Comparison of ENCODE assay signal across 1 cellular context in the genomic region with DNA sequence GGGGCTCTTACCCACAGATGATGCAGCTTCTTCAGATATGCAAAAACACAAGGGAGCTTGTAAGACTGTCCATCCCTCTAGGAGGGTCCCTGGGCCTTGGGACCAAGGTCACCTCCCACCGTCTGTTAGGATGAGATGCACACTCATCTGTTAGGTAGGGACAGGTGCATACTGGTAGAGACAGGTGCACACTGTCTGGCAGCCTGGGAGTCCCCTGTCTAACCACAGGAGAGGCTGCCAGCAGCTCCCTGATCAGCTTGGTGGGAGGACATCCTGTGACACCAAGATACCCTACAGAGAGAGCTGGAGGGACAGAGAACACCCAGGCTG.
TF ChIP-seq lines count a peak whose summit lies in the region.

No MANE protein-coding gene starts in this region.

TF ChIP-seq in GM12878, 131 proteins besides CTCF, POLR2A, EP300 and RAD21:
- TF ChIP-seq TCF12 (IDR thresholded peaks at IDR 0.05; ENCODE audit: low read depth, low read length) = 0 out of 2 replicates have a peak, but pooled peaks have one; percentile 14
- TF ChIP-seq, protein P1, sequence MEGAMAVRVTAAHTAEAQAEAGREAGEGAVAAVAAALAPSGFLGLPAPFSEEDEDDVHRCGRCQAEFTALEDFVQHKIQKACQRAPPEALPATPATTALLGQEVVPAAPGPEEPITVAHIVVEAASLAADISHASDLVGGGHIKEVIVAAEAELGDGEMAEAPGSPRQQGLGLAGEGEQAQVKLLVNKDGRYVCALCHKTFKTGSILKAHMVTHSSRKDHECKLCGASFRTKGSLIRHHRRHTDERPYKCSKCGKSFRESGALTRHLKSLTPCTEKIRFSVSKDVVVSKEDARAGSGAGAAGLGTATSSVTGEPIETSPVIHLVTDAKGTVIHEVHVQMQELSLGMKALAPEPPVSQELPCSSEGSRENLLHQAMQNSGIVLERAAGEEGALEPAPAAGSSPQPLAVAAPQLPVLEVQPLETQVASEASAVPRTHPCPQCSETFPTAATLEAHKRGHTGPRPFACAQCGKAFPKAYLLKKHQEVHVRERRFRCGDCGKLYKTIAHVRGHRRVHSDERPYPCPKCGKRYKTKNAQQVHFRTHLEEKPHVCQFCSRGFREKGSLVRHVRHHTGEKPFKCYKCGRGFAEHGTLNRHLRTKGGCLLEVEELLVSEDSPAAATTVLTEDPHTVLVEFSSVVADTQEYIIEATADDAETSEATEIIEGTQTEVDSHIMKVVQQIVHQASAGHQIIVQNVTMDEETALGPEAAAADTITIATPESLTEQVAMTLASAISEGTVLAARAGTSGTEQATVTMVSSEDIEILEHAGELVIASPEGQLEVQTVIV (IDR thresholded peaks at IDR 0.05; ENCODE audit: borderline replicate concordance, partially characterized antibody) = no peak
TF ChIP-seq in GM12878: peak in this region for 1.
